20 cellular contexts compared by ENCODE assay signal in the genomic region with DNA sequence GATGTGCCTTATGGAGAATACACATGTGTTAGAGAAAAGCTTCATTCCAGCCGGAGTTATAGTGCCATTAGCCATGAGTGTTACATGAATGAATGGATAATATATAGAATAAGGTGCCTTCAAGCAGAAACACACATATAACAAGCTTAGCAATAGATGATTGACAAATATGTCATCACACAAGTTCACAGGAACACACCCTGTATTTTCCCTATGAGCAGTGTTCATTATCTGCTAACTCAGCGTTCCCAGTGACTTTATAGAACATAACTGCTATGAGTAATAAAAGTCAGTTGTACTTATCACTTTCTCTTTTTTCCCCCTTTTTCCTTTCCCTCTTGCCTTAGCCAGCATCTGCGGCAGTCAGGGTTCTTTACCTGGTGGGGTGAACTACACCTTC.
A peak's percentile ranks its signal among the peaks of the same experiment; 100 is the strongest.
DNase-seq lines count a peak whose midpoint lies in the region; ATAC-seq, FAIRE-seq and TF ChIP-seq lines count a peak whose summit lies in the region.
"Had no signal": no experiment of that assay in that cellular context is flagged by ENCODE, and none has a peak within 500 bp of the region (broad histone marks: within the 10 kb centered on the region; RNA-seq: fewer than 3 reads in every experiment).

No MANE protein-coding gene starts in this region.

- no peak overlapping the region for H2BK20ac ChIP-seq in IMR-90 (ENCODE audit: low read depth, low read length)

- ATAC-seq in A549 (no peak), IMR-90 (ENCODE audit: low read depth) (no peak)
- ATAC-seq: GM12878 had no signal

- TF ChIP-seq EP300 in A549 (IDR thresholded peaks at IDR 0.05) = no peak
- peak; percentile 69 for TF ChIP-seq EP300 in neural cell (conservative IDR thresholded peaks at IDR 0.05; ENCODE audit: poor library complexity, severe bottlenecking)

- no peak overlapping the region for H3K9ac ChIP-seq in IMR-90 (ENCODE audit: low read depth, low read length)
- no peak overlapping the region for H3K9ac ChIP-seq in neural cell (ENCODE audit: low read length)
- H3K9ac ChIP-seq: BLaER1, GM23248 had no signal

- in situ Hi-C loops in IMR-90 (cut with MboI; ENCODE audit: low sequenced_read_pairs) = loop anchor here (25.0 kb wide), 1 partner anchor 349 kb away; no protein-coding TSS in a partner anchor

- TF ChIP-seq POLR2A in A549 (IDR thresholded peaks at IDR 0.05; ENCODE audit: low read length) = no peak
- no peak for TF ChIP-seq POLR2A in IMR-90 (IDR thresholded peaks at IDR 0.05; ENCODE audit: low read depth, low read length)

- H3K14ac ChIP-seq in IMR-90 (replicated peaks; ENCODE audit: low read depth, low read length) = no peak overlapping the region

- no peak overlapping the region for H3K18ac ChIP-seq in IMR-90 (ENCODE audit: low read depth, low read length)

- no peak overlapping the region for H4K91ac ChIP-seq in IMR-90 (ENCODE audit: insufficient read depth, low read depth, low read length)

- no peaks in the 10 kb centered on the region for H3F3A ChIP-seq in neural cell (ENCODE audit: insufficient read depth, low read length, poor library complexity, severe bottlenecking)

- TF ChIP-seq RAD21 in A549 (conservative IDR thresholded peaks at IDR 0.05 in 1 of 2, IDR thresholded peaks at IDR 0.05 in 1 of 2) (no peak), IMR-90 (IDR thresholded peaks at IDR 0.05; ENCODE audit: low read length) (no peak), neural cell (conservative IDR thresholded peaks at IDR 0.05) (no peak)

- no peaks in the 10 kb centered on the region for H3K9me3 ChIP-seq in A549
- H3K9me3 ChIP-seq in IMR-90 (ENCODE audit: control insufficient read depth, insufficient read depth, low read length) = no peaks in the 10 kb centered on the region
- H3K9me3 ChIP-seq in neural cell (ENCODE audit: low read length) = no peaks in the 10 kb centered on the region
- H3K9me3 ChIP-seq: BLaER1, HAP-1 had no signal

- H2BK120ac ChIP-seq in IMR-90 (ENCODE audit: low read depth, low read length) = no peak overlapping the region

- no peak overlapping the region for H2AK9ac ChIP-seq in IMR-90 (replicated peaks; ENCODE audit: low read depth, low read length, poor library complexity)

- H3K4me3 ChIP-seq in A549 (no peak overlapping the region), IMR-90 (ENCODE audit: insufficient read depth, low read depth, low read length) (no peak overlapping the region), epithelial cell of esophagus (ENCODE audit: low read length) (no peak overlapping the region), neural cell (ENCODE audit: low read length) (no peak overlapping the region)
- H3K4me3 ChIP-seq: BLaER1, GM12878, GM23248, HAP-1 had no signal

- H3K4ac ChIP-seq in IMR-90 (ENCODE audit: low read depth, low read length) = no peak overlapping the region

- H3K4me1 ChIP-seq in A549 (no peaks in the 10 kb centered on the region), IMR-90 (ENCODE audit: control insufficient read depth, insufficient read depth, low read length) (no peaks in the 10 kb centered on the region)
- H3K4me1 ChIP-seq: BLaER1, HAP-1 had no signal

- DNase-seq in A549 (ENCODE audit: low read depth in 1 of 2, low spot score in 1 of 2) (no peak), IMR-90 (no peak), epithelial cell of esophagus (ENCODE audit: low read depth) (peak; percentile 73), NCI-H2107 treated with DMSO at 0.1 percent for 48 hours (lab: John Stamatoyannopoulos, UW; ENCODE audit: unreplicated experiment) (no peak), DMS114 treated with DMSO at 0.1 percent for 48 hours (lab: John Stamatoyannopoulos, UW; ENCODE audit: unreplicated experiment) (no peak), middle frontal gyrus (ENCODE audit: extremely low spot score, low spot score) (no peak)
- DNase-seq: ACHN; AML-193; CD4-positive, alpha-beta memory T cell; DMS53; DND-41; EL; GM23248; KG1 had no signal

- CTCF ChIA-PET in A549 (lab: Yijun Ruan, JAX) (interaction anchor here (3.0 kb wide), 1 partner anchor 129 kb away, joined by 8 read pairs; no protein-coding TSS in a partner anchor), IMR-90 (lab: Yijun Ruan, JAX) (no interaction called here)

- no peak overlapping the region for H3K56ac ChIP-seq in IMR-90 (ENCODE audit: extremely low read depth, insufficient read depth, low read length)

- FAIRE-seq in A549 (lab: Jason Lieb, UNC) = no peak
- FAIRE-seq: GM12878, GM19239 had no signal

- H3K36me3 ChIP-seq in IMR-90 (ENCODE audit: control insufficient read depth, insufficient read depth, low read length) (no peaks in the 10 kb centered on the region), neural cell (ENCODE audit: insufficient read depth, low read length) (no peaks in the 10 kb centered on the region)
- H3K36me3 ChIP-seq: BLaER1, HAP-1 had no signal

- no peaks in the 10 kb centered on the region for H4K20me1 ChIP-seq in IMR-90 (ENCODE audit: insufficient read depth, low read length)
- no peaks in the 10 kb centered on the region for H4K20me1 ChIP-seq in neural cell (ENCODE audit: insufficient read depth)
- H4K20me1 ChIP-seq: BLaER1 had no signal

- POLR2A ChIA-PET in A549 (lab: Yijun Ruan, JAX) (no interaction called here), IMR-90 (lab: Charles Lee; ENCODE audit: unreplicated experiment) (no interaction called here)

- no peak overlapping the region for H2AK5ac ChIP-seq in IMR-90 (ENCODE audit: low read depth, low read length)

- H3K27ac ChIP-seq in A549 (no peak overlapping the region), IMR-90 (ENCODE audit: insufficient read depth, low read length) (no peak overlapping the region), neural cell (ENCODE audit: low read length) (no peak overlapping the region)
- H3K27ac ChIP-seq: BLaER1, GM23248, HL-60 had no signal

- no peaks in the 10 kb centered on the region for H3K9me1 ChIP-seq in IMR-90 (ENCODE audit: insufficient read depth, low read length)

- 44% methylated on average over 3 of the region's 3 CpGs for WGBS in A549 (ENCODE audit: missing lambda C conversion rate)
- no CpG with 5 or more reads among the region's 3 CpGs for WGBS in IMR-90 (ENCODE audit: extremely low coverage in 2 of 2, insufficient read length in 1 of 2), 2 experiments

- H4K5ac ChIP-seq in IMR-90 (ENCODE audit: low read depth, low read length) = no peak overlapping the region

- no peak overlapping the region for H4K8ac ChIP-seq in IMR-90 (ENCODE audit: low read depth in 2 of 2, low read length in 2 of 2)

- H2AFZ ChIP-seq in IMR-90 (replicated peaks; ENCODE audit: low read length, poor library complexity) (no peak overlapping the region), neural cell (ENCODE audit: low read depth, low read length) (no peak overlapping the region)
- H2AFZ ChIP-seq: GM23248 had no signal

- no peak overlapping the region for H2BK5ac ChIP-seq in IMR-90 (ENCODE audit: low read depth, low read length, poor library complexity, severe bottlenecking)

- intact Hi-C loops in IMR-90 (cut with micrococcal nuclease) = no loop called here

- no peaks in the 10 kb centered on the region for H3K79me1 ChIP-seq in IMR-90 (ENCODE audit: low read depth in 1 of 2, low read length in 2 of 2)

- TF ChIP-seq CTCF in A549 (IDR thresholded peaks at IDR 0.05) (no peak), IMR-90 (conservative IDR thresholded peaks at IDR 0.05; ENCODE audit: low read depth, low read length) (no peak), epithelial cell of esophagus (IDR thresholded peaks at IDR 0.05; ENCODE audit: insufficient read depth, low read depth, low read length, missing control alignments) (no peak), neural cell (IDR thresholded peaks at IDR 0.05; ENCODE audit: poor library complexity, severe bottlenecking) (no peak)

- BruUV-seq in IMR-90 (replicated peaks; lab: Mats Ljungman, UMichigan) = no TSS peak

- no peak overlapping the region for H2BK15ac ChIP-seq in IMR-90 (ENCODE audit: low read depth, low read length)

- dilution Hi-C loops in IMR-90 (cut with HindIII; ENCODE audit: low sequenced_read_pairs, unreplicated experiment) = no loop called here

- H3K23ac ChIP-seq in IMR-90 (ENCODE audit: low read depth, low read length) = no peak overlapping the region

- H3K79me2 ChIP-seq in neural cell (replicated peaks; ENCODE audit: insufficient read depth, low read length) = no peaks in the 10 kb centered on the region

- H3K27me3 ChIP-seq in IMR-90 (ENCODE audit: control insufficient read depth, insufficient read depth, low read length) (peaks cover 24% of the 10 kb centered on the region), neural cell (ENCODE audit: insufficient read depth, low read depth, low read length) (no peaks in the 10 kb centered on the region)
- H3K27me3 ChIP-seq: BLaER1 had no signal

- H3K9me2 ChIP-seq in neural cell (ENCODE audit: insufficient read depth, low read length) = no peaks in the 10 kb centered on the region

- no peak overlapping the region for H3K4me2 ChIP-seq in A549
- H3K4me2 ChIP-seq in IMR-90 (ENCODE audit: low read depth, low read length) = no peak overlapping the region
- H3K4me2 ChIP-seq in neural cell (ENCODE audit: low read length) = no peak overlapping the region
- H3K4me2 ChIP-seq: BLaER1 had no signal

TF ChIP-seq in A549, 52 proteins besides CTCF, POLR2A, EP300 and RAD21 (continues in another document):
- peak; percentile 66 for TF ChIP-seq MAFK (IDR thresholded peaks at IDR 0.05; ENCODE audit: partially characterized antibody)

TF ChIP-seq in IMR-90, 13 proteins besides CTCF, POLR2A, EP300 and RAD21 (continues in another document):
- TF ChIP-seq CEBPB (IDR thresholded peaks at IDR 0.05; ENCODE audit: low read depth, low read length) (no peak), MAFK (IDR thresholded peaks at IDR 0.05; ENCODE audit: low read depth, low read length) (peak; percentile 76)

TF ChIP-seq in neural cell, 6 proteins besides CTCF, POLR2A, EP300 and RAD21:
- TF ChIP-seq TAF1 (IDR thresholded peaks at IDR 0.05; ENCODE audit: low read depth) (no peak), POLR2AphosphoS5 (IDR thresholded peaks at IDR 0.05) (peak; percentile 59)
